ENCODE assay signal across 1 cellular context in genomic region chr20:11703119-11703518, GRCh38.
TF ChIP-seq lines count a peak whose summit lies in the region.

No MANE protein-coding gene starts in this region.

TF ChIP-seq in SK-N-SH treated with all-trans-retinoic acid at 6 μM for 48 hours, 23 proteins besides CTCF, POLR2A, EP300 and RAD21 (continued from another document):
- TF ChIP-seq TCF4 (CRISPR knock-in tag; IDR thresholded peaks at IDR 0.05; ENCODE audit: borderline replicate concordance) = no peak
- no peak for TF ChIP-seq GLIS3 (CRISPR knock-in tag; IDR thresholded peaks at IDR 0.05)
- no peak for TF ChIP-seq ZFP30 (CRISPR knock-in tag; IDR thresholded peaks at IDR 0.05)
- no peak for TF ChIP-seq ESRRG (CRISPR knock-in tag; IDR thresholded peaks at IDR 0.05)
- no peak for TF ChIP-seq PPARA (CRISPR knock-in tag; IDR thresholded peaks at IDR 0.05; ENCODE audit: borderline replicate concordance)
- no peak for TF ChIP-seq POU6F1 (CRISPR knock-in tag; IDR thresholded peaks at IDR 0.05; ENCODE audit: borderline replicate concordance, low read depth)
